Comparison of ENCODE assay signal across 10 cellular contexts in the genomic region with DNA sequence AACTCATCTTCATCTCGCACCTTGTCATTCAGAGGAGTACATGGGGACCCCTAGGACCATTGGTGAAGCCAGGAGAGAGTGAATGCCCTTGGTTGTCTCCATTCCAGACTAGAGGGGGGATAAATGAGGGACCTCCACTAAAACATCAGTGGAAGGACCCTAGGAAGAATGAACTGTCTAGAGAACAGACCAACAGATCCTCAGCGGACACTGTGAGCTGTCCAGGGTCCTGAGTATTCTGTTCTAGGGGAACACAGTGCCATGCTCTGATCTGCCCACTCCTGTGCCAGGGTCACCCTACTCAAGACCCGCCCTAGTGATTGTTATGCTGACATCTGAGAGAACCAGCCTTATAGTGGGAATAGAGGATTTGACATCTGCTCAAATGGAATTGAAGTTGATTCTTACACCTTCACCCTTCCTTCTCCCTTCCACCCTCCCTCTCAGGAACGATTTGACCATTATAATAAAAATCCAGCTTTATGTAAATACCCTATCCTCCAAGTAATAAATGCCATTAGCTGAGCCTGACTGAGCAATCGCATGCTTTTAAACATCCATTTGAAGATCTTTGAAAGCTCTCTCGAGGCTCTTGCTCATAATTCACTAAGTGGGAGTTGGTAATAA. TPM values are rescaled to one million over a fixed set of nuclear protein-coding genes. Genes with fewer than 3 reads are reported as not detected.
DNase-seq lines count a peak whose midpoint lies in the region; ATAC-seq, FAIRE-seq and TF ChIP-seq lines count a peak whose summit lies in the region.
"Had no signal": no experiment of that assay in that cellular context is flagged by ENCODE, and none has a peak within 500 bp of the region (broad histone marks: within the 10 kb centered on the region; RNA-seq: fewer than 3 reads in every experiment).

No MANE protein-coding gene starts in this region.

- no peak for TF ChIP-seq POLR2A in HepG2 (IDR thresholded peaks at IDR 0.05; ENCODE audit: insufficient read depth in 1 of 2, low read depth in 2 of 2, low read length in 2 of 2)

- 9% methylated on average over 6 of the region's 6 CpGs for WGBS in HepG2 (ENCODE audit: low lambda C conversion rate)

- TF ChIP-seq CTCF in HepG2 (CRISPR knock-in tag; IDR thresholded peaks at IDR 0.05): no peak

- no peaks in the 10 kb centered on the region for H3K79me2 ChIP-seq in HepG2 (ENCODE audit: insufficient read depth, low read length)

- intact Hi-C loops in HepG2 (cut with micrococcal nuclease; ENCODE audit: unreplicated experiment): loop anchor here (1.0 kb wide), 1 partner anchor 31 kb away; no protein-coding TSS in a partner anchor

- CTCF ChIA-PET in activated CD4-positive, alpha-beta memory T cell treated with anti-CD3 and anti-CD28 coated beads, Interleukin-2, amount 10 ng/mL, durations not matched to agents 7 days and 5 days (lab: Charles Lee): no interaction called here
- CTCF ChIA-PET in HepG2 (lab: Yijun Ruan, JAX; ENCODE audit: low intra/inter-chr PET ratio, low total read pairs): no interaction called here

- no peak overlapping the region for H3K27ac Mint-ChIP-seq in activated CD4-positive, alpha-beta memory T cell treated with anti-CD3 and anti-CD28 coated beads, Interleukin-2, amount 10 ng/mL, durations not matched to agents 7 days and 5 days
- H3K27ac Mint-ChIP-seq: IgD-negative memory B cell had no signal

- no peak overlapping the region for H3K27ac ChIP-seq in HepG2 (ENCODE audit: extremely low read length, insufficient read depth, low read length)

- DNase-seq in Caki2 (ENCODE audit: low read depth) (peak; percentile 33), HepG2 (ENCODE audit: low spot score) (peak; percentile 45), cerebellum (ENCODE audit: low spot score) (no peak), SK-N-DZ (ENCODE audit: low spot score) (no peak)
- DNase-seq in Jurkat, Clone E6-1 (ENCODE audit: low read depth, low spot score): peak; percentile 41
- peak; percentile 39 for DNase-seq in activated CD4-positive, alpha-beta memory T cell treated with anti-CD3 and anti-CD28 coated beads, Interleukin-2, amount 10 ng/mL, durations not matched to agents 7 days and 5 days
- DNase-seq: left colon had no signal

- no peaks in the 10 kb centered on the region for H3K4me1 ChIP-seq in HepG2 (ENCODE audit: insufficient read depth, low read length)

- no peak for TF ChIP-seq RAD21 in HepG2 (CRISPR knock-in tag; IDR thresholded peaks at IDR 0.05)

- H3K36me3 Mint-ChIP-seq in activated CD4-positive, alpha-beta memory T cell treated with anti-CD3 and anti-CD28 coated beads, Interleukin-2, amount 10 ng/mL, durations not matched to agents 7 days and 5 days (ENCODE audit: low read depth): no peaks in the 10 kb centered on the region
- H3K36me3 Mint-ChIP-seq: IgD-negative memory B cell had no signal

- H3K27me3 Mint-ChIP-seq in activated CD4-positive, alpha-beta memory T cell treated with anti-CD3 and anti-CD28 coated beads, Interleukin-2, amount 10 ng/mL, durations not matched to agents 7 days and 5 days: peaks cover 15% of the 10 kb centered on the region

- H3K4me3 Mint-ChIP-seq in activated CD4-positive, alpha-beta memory T cell treated with anti-CD3 and anti-CD28 coated beads, Interleukin-2, amount 10 ng/mL, durations not matched to agents 7 days and 5 days: no peak overlapping the region
- H3K4me3 Mint-ChIP-seq: IgD-negative memory B cell had no signal

- no peaks in the 10 kb centered on the region for H3K27me3 ChIP-seq in HepG2 (ENCODE audit: control insufficient read depth in 1 of 2, insufficient read depth in 2 of 2, low read length in 2 of 2)

- no peak overlapping the region for H3K4me2 ChIP-seq in HepG2 (ENCODE audit: low read depth, low read length)

- BruUV-seq in HepG2 (replicated peaks; lab: Mats Ljungman, UMichigan): no TSS peak

- no peak overlapping the region for H2AFZ ChIP-seq in HepG2 (ENCODE audit: low read length)

- no peaks in the 10 kb centered on the region for H3K9me3 ChIP-seq in HepG2 (ENCODE audit: low read length)

- no peaks in the 10 kb centered on the region for H3K4me1 Mint-ChIP-seq in activated CD4-positive, alpha-beta memory T cell treated with anti-CD3 and anti-CD28 coated beads, Interleukin-2, amount 10 ng/mL, durations not matched to agents 7 days and 5 days
- H3K4me1 Mint-ChIP-seq: IgD-negative memory B cell had no signal

- no peaks in the 10 kb centered on the region for H4K20me1 ChIP-seq in HepG2 (ENCODE audit: insufficient read depth, low read length)

- POLR2A ChIA-PET in activated CD4-positive, alpha-beta memory T cell treated with anti-CD3 and anti-CD28 coated beads, Interleukin-2, amount 10 ng/mL, durations not matched to agents 7 days and 5 days (lab: Charles Lee): no interaction called here
- POLR2A ChIA-PET in HepG2 (lab: Yijun Ruan, JAX): no interaction called here

- no peak for FAIRE-seq in HepG2 (lab: Jason Lieb, UNC)

- no peaks in the 10 kb centered on the region for H3K36me3 ChIP-seq in HepG2 (replicated peaks in 1 of 2; ENCODE audit: control insufficient read depth in 1 of 2, insufficient read depth in 2 of 2, low read length in 2 of 2)

- TF ChIP-seq EP300 in HepG2 (IDR thresholded peaks at IDR 0.05; ENCODE audit: low read depth in 2 of 2, low read length in 2 of 2): no peak
- TF ChIP-seq EP300 in HepG2 (CRISPR knock-in tag; IDR thresholded peaks at IDR 0.05; ENCODE audit: borderline replicate concordance): no peak

- ATAC-seq in HepG2 (peak; percentile 88), HG03442 (IDR thresholded peaks at IDR 0.05; ENCODE audit: unreplicated experiment) (no peak), HG03045 (IDR thresholded peaks at IDR 0.05; ENCODE audit: unreplicated experiment) (no peak)
- ATAC-seq: left colon had no signal

- H3K9me3 Mint-ChIP-seq in activated CD4-positive, alpha-beta memory T cell treated with anti-CD3 and anti-CD28 coated beads, Interleukin-2, amount 10 ng/mL, durations not matched to agents 7 days and 5 days: no peaks in the 10 kb centered on the region

- no peak overlapping the region for H3K4me3 ChIP-seq in Jurkat, Clone E6-1 (ENCODE audit: low read length)
- no peak overlapping the region for H3K4me3 ChIP-seq in HepG2 (replicated peaks in 1 of 3; ENCODE audit: insufficient read depth in 1 of 3, low read depth in 2 of 3, low read length in 3 of 3)

- in situ Hi-C loops in Caki2 (cut with HindIII; ENCODE audit: low pct_unique_long_range_greater_than_20kb, low sequenced_read_pairs): no loop called here
- in situ Hi-C loops in HepG2 (cut with HindIII; ENCODE audit: extremely low pct_ligation_motif_present, low pct_unique_long_range_greater_than_20kb): no loop called here

- H3K9ac ChIP-seq in HepG2 (ENCODE audit: insufficient read depth, low read depth, low read length): no peak overlapping the region

TF ChIP-seq in HepG2, 621 proteins besides CTCF, POLR2A, EP300 and RAD21 (continues in another document):
- no peak for TF ChIP-seq SIN3A (IDR thresholded peaks at IDR 0.05; ENCODE audit: borderline replicate concordance, low read depth, low read length)
- no peak; the same call in 1 of the 2 replicates for TF ChIP-seq ZNF589 (CRISPR knock-in tag; conservative IDR thresholded peaks at IDR 0.05)
- TF ChIP-seq ZNF160 (CRISPR knock-in tag; IDR thresholded peaks at IDR 0.05): no peak; the same call in 1 of the 2 replicates
- TF ChIP-seq SYNCRIP (IDR thresholded peaks at IDR 0.05; ENCODE audit: insufficient read depth, low read depth, low read length): no peak
- TF ChIP-seq ZNF737 (CRISPR knock-in tag; IDR thresholded peaks at IDR 0.05; ENCODE audit: borderline replicate concordance): no peak
- TF ChIP-seq, protein P1, sequence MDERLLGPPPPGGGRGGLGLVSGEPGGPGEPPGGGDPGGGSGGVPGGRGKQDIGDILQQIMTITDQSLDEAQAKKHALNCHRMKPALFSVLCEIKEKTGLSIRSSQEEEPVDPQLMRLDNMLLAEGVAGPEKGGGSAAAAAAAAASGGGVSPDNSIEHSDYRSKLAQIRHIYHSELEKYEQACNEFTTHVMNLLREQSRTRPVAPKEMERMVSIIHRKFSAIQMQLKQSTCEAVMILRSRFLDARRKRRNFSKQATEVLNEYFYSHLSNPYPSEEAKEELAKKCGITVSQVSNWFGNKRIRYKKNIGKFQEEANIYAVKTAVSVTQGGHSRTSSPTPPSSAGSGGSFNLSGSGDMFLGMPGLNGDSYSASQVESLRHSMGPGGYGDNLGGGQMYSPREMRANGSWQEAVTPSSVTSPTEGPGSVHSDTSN (CRISPR knock-in tag; IDR thresholded peaks at IDR 0.05): no peak
- TF ChIP-seq MTA1 (CRISPR knock-in tag; IDR thresholded peaks at IDR 0.05; ENCODE audit: borderline replicate concordance): no peak
- TF ChIP-seq CBX1 (IDR thresholded peaks at IDR 0.05; ENCODE audit: low read depth): no peak

RNA-seq across cellular contexts. Expression of a gene that starts 43.7 kb away (rescaled TPM):
- not detected in 2 replicates for total RNA-seq in Caki2 (2014; rRNA removed; shearing (Covaris generic); ENCODE audit: low replicate concordance)
- not detected for polyA plus RNA-seq in Jurkat, Clone E6-1 (2012; ENCODE audit: insufficient read depth, insufficient read length)
- total RNA-seq in activated CD4-positive, alpha-beta memory T cell treated with anti-CD3 and anti-CD28 coated beads, Interleukin-2, amount 10 ng/mL, durations not matched to agents 7 days and 5 days: not detected
- total RNA-seq in HepG2 (2016; rRNA removed; fragmentation: Illumina TruSeq; extraction: Trizol) (not detected in 2 replicates), cerebellum (13.7 TPM)
- not detected in 2 replicates for total RNA-seq in HepG2 (2016; cell fraction: cytosol; rRNA removed; fragmentation: Illumina TruSeq; extraction: Trizol; ENCODE audit: low read depth)
- total RNA-seq in HepG2 (2016; cell fraction: insoluble cytoplasmic fraction; rRNA removed; fragmentation: Illumina TruSeq; extraction: Trizol): not detected in 2 replicates
- total RNA-seq in HepG2 (2016; cell fraction: membrane; rRNA removed; fragmentation: Illumina TruSeq; extraction: Trizol): not detected in 2 replicates
- total RNA-seq in HepG2 (2016; cell fraction: nucleus; rRNA removed; fragmentation: Illumina TruSeq; extraction: Trizol): not detected in 2 replicates
- polyA plus RNA-seq in HepG2 (2011; rRNA removed): not detected in 2 replicates
- polyA plus RNA-seq in HepG2 (2011; cell fraction: cytosol; rRNA removed): not detected in 2 replicates
- polyA plus RNA-seq in HepG2 (2011; cell fraction: nucleus; rRNA removed): not detected in 2 replicates
- not detected in 2 replicates for polyA plus RNA-seq in HepG2 (2012)
- polyA plus RNA-seq in HepG2 (2016; cell fraction: cytosol; fragmentation: Illumina TruSeq; extraction: Trizol; ENCODE audit: low read depth): not detected in 2 replicates
- not detected in 2 replicates for polyA plus RNA-seq in HepG2 (2016; cell fraction: insoluble cytoplasmic fraction; fragmentation: Illumina TruSeq; extraction: Trizol; ENCODE audit: low read depth)
- not detected in 2 replicates for polyA plus RNA-seq in HepG2 (2016; cell fraction: membrane; fragmentation: Illumina TruSeq; extraction: Trizol; ENCODE audit: low read depth)
- not detected in 2 replicates for polyA plus RNA-seq in HepG2 (2016; cell fraction: nucleus; fragmentation: Illumina TruSeq; extraction: Trizol; ENCODE audit: insufficient read depth, low read depth)
- not detected in 2 replicates for polyA minus RNA-seq in HepG2 (2011; rRNA and poly(A)+ RNA removed; ENCODE audit: low replicate concordance)
- polyA minus RNA-seq in HepG2 (2011; cell fraction: cytosol; rRNA and poly(A)+ RNA removed): not detected in 2 replicates
- polyA minus RNA-seq in HepG2 (2011; cell fraction: nucleus; rRNA and poly(A)+ RNA removed): not detected in 2 replicates
- polyA plus RNA-seq in SK-N-DZ (2014; cell fraction: cytosol; rRNA removed): not detected in 2 replicates
- not detected in 2 replicates for polyA plus RNA-seq in SK-N-DZ (2014; cell fraction: nucleus; rRNA removed)
- polyA plus RNA-seq: IgD-negative memory B cell had no signal

Comparison
In these comparisons a context has a peak if more than half of its experiments do, and no peak if none do; other contexts are left out.
1. DNase-seq: peak in Caki2 (single experiment), Jurkat, Clone E6-1 (single experiment), activated CD4-positive, alpha-beta memory T cell treated with anti-CD3 and anti-CD28 coated beads, Interleukin-2, amount 10 ng/mL, durations not matched to agents 7 days and 5 days (single experiment) and HepG2 (single experiment); none in cerebellum (single experiment) and SK-N-DZ (single experiment).
2. RNA of a gene that starts 43.7 kb away (total RNA-seq): 13.7 TPM in cerebellum (single experiment); not detected in activated CD4-positive, alpha-beta memory T cell treated with anti-CD3 and anti-CD28 coated beads, Interleukin-2, amount 10 ng/mL, durations not matched to agents 7 days and 5 days, not detected in Caki2 and not detected in HepG2; every median in the first group is over 10 times any median in the second.